Comparison of ENCODE assay signal across 10 cellular contexts in genomic region chr4:109648266-109648996, GRCh38. TPM values are rescaled to one million over a fixed set of nuclear protein-coding genes. Genes with fewer than 3 reads are reported as not detected.
DNase-seq lines count a peak whose midpoint lies in the region; ATAC-seq and TF ChIP-seq lines count a peak whose summit lies in the region.
"Had no signal": no experiment of that assay in that cellular context is flagged by ENCODE, and none has a peak within 500 bp of the region (broad histone marks: within the 10 kb centered on the region; RNA-seq: fewer than 3 reads in every experiment).

No MANE protein-coding gene starts in this region.

- H3K27me3 ChIP-seq in thymus (ENCODE audit: control insufficient read depth, insufficient read depth): no peaks in the 10 kb centered on the region
- no peaks in the 10 kb centered on the region for H3K27me3 ChIP-seq in A673 (replicated peaks; ENCODE audit: insufficient read depth, low read depth, low read length, poor library complexity)
- H3K27me3 ChIP-seq in H7 (ENCODE audit: control insufficient read depth, insufficient read depth, low read length): no peaks in the 10 kb centered on the region
- H3K27me3 ChIP-seq: heart right ventricle had no signal

- H3K4me3 ChIP-seq in thymus (ENCODE audit: low read length) (no peak overlapping the region), A673 (ENCODE audit: low read depth, low read length, poor library complexity, severe bottlenecking) (no peak overlapping the region), H7 (ENCODE audit: insufficient read depth, low read depth, low read length) (no peak overlapping the region)
- H3K4me3 ChIP-seq: heart right ventricle, skin epidermis had no signal

- ATAC-seq in HG03039 (IDR thresholded peaks at IDR 0.05; ENCODE audit: unreplicated experiment): peak; percentile 66
- ATAC-seq in GM19324 (IDR thresholded peaks at IDR 0.05; ENCODE audit: low FRiP score, unreplicated experiment): no peak
- ATAC-seq: heart right ventricle had no signal

- no peak for DNase-seq in activated naive CD4-positive, alpha-beta T cell treated with Interleukin-2 at 50 U/mL for 16 hours
- no peak for DNase-seq in activated CD4-positive, alpha-beta memory T cell treated with anti-CD3 and anti-CD28 coated beads for 36 hours
- no peak for DNase-seq in A673 (ENCODE audit: low spot score)
- no peak for DNase-seq in H7
- DNase-seq: heart right ventricle had no signal

- H3K4me3 Mint-ChIP-seq in activated naive CD4-positive, alpha-beta T cell treated with anti-CD3 and anti-CD28 coated beads, Interleukin-2, amount 50 U/mL, for 24 hours: peak overlapping the region; percentile 72
- peak overlapping the region; percentile 41 for H3K4me3 Mint-ChIP-seq in activated CD4-positive, alpha-beta memory T cell treated with anti-CD3 and anti-CD28 coated beads for 36 hours

- intact Hi-C loops in activated CD4-positive, alpha-beta memory T cell treated with anti-CD3 and anti-CD28 coated beads for 36 hours (cut with micrococcal nuclease): loop anchor here (2.0 kb wide), 2 partner anchors 14 to 216 kb away; partner anchors contain the start of gene SEC24B
- intact Hi-C loops in A673 (cut with micrococcal nuclease; ENCODE audit: unreplicated experiment): no loop called here

- POLR2A ChIA-PET in activated CD4-positive, alpha-beta memory T cell treated with anti-CD3 and anti-CD28 coated beads for 36 hours (lab: Charles Lee): interaction anchor here (1.8 kb wide), 1 partner anchor 10 kb away, joined by 6 read pairs; no protein-coding TSS in a partner anchor
- POLR2A ChIA-PET in A673 (lab: Charles Lee; ENCODE audit: low non-redundant PET): no interaction called here

- peak overlapping the region; percentile 87 for H3K27ac Mint-ChIP-seq in activated naive CD4-positive, alpha-beta T cell treated with anti-CD3 and anti-CD28 coated beads, Interleukin-2, amount 50 U/mL, for 24 hours
- peak overlapping the region; percentile 76 for H3K27ac Mint-ChIP-seq in activated CD4-positive, alpha-beta memory T cell treated with anti-CD3 and anti-CD28 coated beads for 36 hours

- BruUV-seq in A673 (replicated peaks; lab: Mats Ljungman, UMichigan): no TSS peak

- H3K36me3 Mint-ChIP-seq in activated naive CD4-positive, alpha-beta T cell treated with anti-CD3 and anti-CD28 coated beads, Interleukin-2, amount 50 U/mL, for 24 hours: peaks cover 16% of the 10 kb centered on the region
- peaks cover 27% of the 10 kb centered on the region for H3K36me3 Mint-ChIP-seq in activated CD4-positive, alpha-beta memory T cell treated with anti-CD3 and anti-CD28 coated beads for 36 hours

- 68% methylated on average over 5 of the region's 5 CpGs for WGBS in thymus

- peaks cover 7% of the 10 kb centered on the region for H3K4me1 ChIP-seq in thymus (ENCODE audit: control insufficient read depth, insufficient read depth, low read length)
- no peaks in the 10 kb centered on the region for H3K4me1 ChIP-seq in A673 (ENCODE audit: insufficient read depth, low read length, poor library complexity, severe bottlenecking)

- no peaks in the 10 kb centered on the region for H3K27me3 Mint-ChIP-seq in activated naive CD4-positive, alpha-beta T cell treated with anti-CD3 and anti-CD28 coated beads, Interleukin-2, amount 50 U/mL, for 24 hours
- no peaks in the 10 kb centered on the region for H3K27me3 Mint-ChIP-seq in activated CD4-positive, alpha-beta memory T cell treated with anti-CD3 and anti-CD28 coated beads for 36 hours

- no peaks in the 10 kb centered on the region for H3K9me3 Mint-ChIP-seq in activated naive CD4-positive, alpha-beta T cell treated with anti-CD3 and anti-CD28 coated beads, Interleukin-2, amount 50 U/mL, for 24 hours
- peaks cover 27% of the 10 kb centered on the region for H3K9me3 Mint-ChIP-seq in activated CD4-positive, alpha-beta memory T cell treated with anti-CD3 and anti-CD28 coated beads for 36 hours

- H3K27ac ChIP-seq in thymus (ENCODE audit: low read depth): peak overlapping the region; percentile 80
- no peak overlapping the region for H3K27ac ChIP-seq in A673 (ENCODE audit: low read depth, low read length, poor library complexity, severe bottlenecking)

- TF ChIP-seq CTCF in A673 (conservative IDR thresholded peaks at IDR 0.05; ENCODE audit: low read depth, low read length): no peak

- CTCF ChIA-PET in activated CD4-positive, alpha-beta memory T cell treated with anti-CD3 and anti-CD28 coated beads for 36 hours (lab: Charles Lee): interaction anchor here (0.7 kb wide), 1 partner anchor 55 kb away, joined by 3 read pairs; the partner anchor contains the start of gene CASP6
- CTCF ChIA-PET in A673 (lab: Charles Lee): no interaction called here

- no peaks in the 10 kb centered on the region for H3K4me1 Mint-ChIP-seq in activated naive CD4-positive, alpha-beta T cell treated with anti-CD3 and anti-CD28 coated beads, Interleukin-2, amount 50 U/mL, for 24 hours
- peaks cover 42% of the 10 kb centered on the region for H3K4me1 Mint-ChIP-seq in activated CD4-positive, alpha-beta memory T cell treated with anti-CD3 and anti-CD28 coated beads for 36 hours (ENCODE audit: low read depth)

- no peaks in the 10 kb centered on the region for H3K36me3 ChIP-seq in thymus (ENCODE audit: control insufficient read depth, insufficient read depth)
- no peaks in the 10 kb centered on the region for H3K36me3 ChIP-seq in A673 (ENCODE audit: insufficient read depth, low read length, poor library complexity, severe bottlenecking)
- H3K36me3 ChIP-seq in H7 (replicated peaks; ENCODE audit: control insufficient read depth, insufficient read depth, low read length): no peaks in the 10 kb centered on the region

- no peaks in the 10 kb centered on the region for H3K9me3 ChIP-seq in thymus (ENCODE audit: control insufficient read depth)
- H3K9me3 ChIP-seq in A673 (ENCODE audit: low read depth, low read length, poor library complexity, severe bottlenecking): peaks cover 14% of the 10 kb centered on the region

RNA-seq across cellular contexts. Expression of gene CASP6, which starts 54.8 kb away (rescaled TPM):
- 10 to 100 TPM; 18.4 to 29.9 TPM for total RNA-seq in activated CD4-positive, alpha-beta memory T cell treated with anti-CD3 and anti-CD28 coated beads for 36 hours
- polyA plus RNA-seq in thymus: 24.6 TPM
- total RNA-seq in A673 (2021): 30.5 and 33.0 TPM in 2 replicates
- total RNA-seq in H7 (2014; rRNA removed; shearing (Covaris generic)): 48.4 and 63.5 TPM in 2 replicates
